ENCODE assay signal across 31 cellular contexts in genomic region chr7:110412614-110413013, GRCh38.
"Had no signal": no experiment of that assay in that cellular context is flagged by ENCODE, and none has a peak within 500 bp of the region (broad histone marks: within the 10 kb centered on the region; RNA-seq: fewer than 3 reads in every experiment).

No MANE protein-coding gene starts in this region.

- H3K36me3 ChIP-seq: adrenal gland, ascending aorta, brain microvascular endothelial cell, breast epithelium, cardiac muscle cell had no signal

- H3K9me3 ChIP-seq: adrenal gland, ascending aorta, body of pancreas had no signal

- ATAC-seq: activated naive CD4-positive, alpha-beta T cell treated with anti-CD3 and anti-CD28 coated beads, Interleukin-2, amount 50 U/mL, for 72 hours; activated naive CD8-positive, alpha-beta T cell treated with anti-CD3 and anti-CD28 coated beads, Interleukin-2, amount 50 U/mL, for 24 hours; activated T-cell treated with anti-CD3 and anti-CD28 coated beads, Interleukin-2, amount 50 U/mL, for 4 hours; activated T-cell treated with anti-CD3 and anti-CD28 coated beads, Interleukin-2, amount 50 U/mL, for 72 hours; activated T-helper 17 cell treated with anti-CD3 and anti-CD28 coated beads, Interleukin-2, amount 50 U/mL, for 72 hours; body of pancreas had no signal

- H3K27me3 ChIP-seq: adrenal gland, ascending aorta, body of pancreas, brain microvascular endothelial cell, breast epithelium, cardiac muscle cell had no signal

- DNase-seq: activated effector memory CD4-positive, alpha-beta T cell treated with anti-CD3 and anti-CD28 coated beads, Interleukin-2, amount 50 U/mL, for 16 hours; activated effector memory CD4-positive, alpha-beta T cell treated with Interleukin-2 at 50 U/mL for 16 hours; activated gamma-delta T cell; activated gamma-delta T cell treated with Interleukin-2 at 50 U/mL for 16 hours; activated naive CD4-positive, alpha-beta T cell; activated naive CD4-positive, alpha-beta T cell treated with anti-CD3 and anti-CD28 coated beads for 36 hours; activated naive CD4-positive, alpha-beta T cell treated with anti-CD3 and anti-CD28 coated beads, Interleukin-2, amount 10 ng/mL, durations not matched to agents 7 days and 5 days; activated naive CD4-positive, alpha-beta T cell treated with anti-CD3 and anti-CD28 coated beads, Interleukin-2, amount 50 U/mL, for 16 hours; activated naive CD4-positive, alpha-beta T cell treated with Interleukin-2 at 50 U/mL for 16 hours; activated naive CD8-positive, alpha-beta T cell treated with anti-CD3 and anti-CD28 coated beads for 36 hours; activated naive CD8-positive, alpha-beta T cell treated with anti-CD3 and anti-CD28 coated beads, Interleukin-2, amount 10 ng/mL, durations not matched to agents 7 days and 5 days; activated naive CD8-positive, alpha-beta T cell treated with anti-CD3 and anti-CD28 coated beads, Interleukin-2, amount 50 U/mL, for 24 hours; activated T-cell treated with anti-CD3 and anti-CD28 coated beads, Interleukin-2, amount 50 U/mL, for 24 hours; activated T-cell treated with anti-CD3 and anti-CD28 coated beads, Interleukin-2, amount 50 U/mL, for 4 hours; activated T-cell treated with anti-CD3 and anti-CD28 coated beads, Interleukin-2, amount 50 U/mL, for 48 hours; activated T-cell treated with anti-CD3 and anti-CD28 coated beads, Interleukin-2, amount 50 U/mL, for 72 hours; adrenal gland; amniotic stem cell; amygdala; anterior cingulate cortex; aorta; body of pancreas; brain microvascular endothelial cell; caudate nucleus; central memory CD4-positive, alpha-beta T cell; cerebellar nuclear complex had no signal

- H3K4me1 ChIP-seq: adrenal gland, ascending aorta, body of pancreas, breast epithelium had no signal

- H3K4me3 ChIP-seq: adrenal gland, ascending aorta, body of pancreas, breast epithelium, cardiac muscle cell had no signal

- H3K27ac ChIP-seq: adrenal gland, ascending aorta, body of pancreas, brain microvascular endothelial cell, breast epithelium, cardiac muscle cell had no signal
